ENCODE assay signal across 1 cellular context in the genomic region with DNA sequence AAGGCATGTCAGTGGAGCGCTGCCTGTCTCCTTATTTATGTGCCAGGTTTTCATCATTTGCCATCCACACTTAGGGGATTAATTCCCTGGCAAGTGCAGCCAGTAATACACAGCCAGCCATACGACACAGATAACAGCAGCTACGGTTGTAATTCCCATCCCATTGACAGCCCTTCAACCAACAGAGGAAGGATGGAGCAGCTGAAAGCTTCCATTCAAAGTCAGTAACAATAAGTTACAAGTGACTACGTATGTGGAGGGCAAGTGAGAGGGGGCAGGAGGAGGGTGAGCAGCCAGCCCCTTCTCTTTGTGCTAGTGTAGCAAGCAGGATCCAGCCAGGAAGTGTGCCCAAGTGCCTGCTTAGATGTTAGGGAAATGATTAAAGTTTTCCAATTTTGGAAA.
TF ChIP-seq lines count a peak whose summit lies in the region.

No MANE protein-coding gene starts in this region.

TF ChIP-seq in endothelial cell of umbilical vein, 7 proteins besides CTCF, POLR2A, EP300 and RAD21 (continued from another document):
- TF ChIP-seq, protein P1, sequence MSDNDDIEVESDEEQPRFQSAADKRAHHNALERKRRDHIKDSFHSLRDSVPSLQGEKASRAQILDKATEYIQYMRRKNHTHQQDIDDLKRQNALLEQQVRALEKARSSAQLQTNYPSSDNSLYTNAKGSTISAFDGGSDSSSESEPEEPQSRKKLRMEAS (IDR thresholded peaks at IDR 0.05; ENCODE audit: insufficient read depth, insufficient read length), result no peak
- TF ChIP-seq EZH2 (IDR thresholded peaks at IDR 0.05; ENCODE audit: borderline replicate concordance, low read depth, low read length, severe bottlenecking), result no peak
